13 cellular contexts compared by ENCODE assay signal in genomic region chr15:80588801-80589200, GRCh38.
DNase-seq lines count a peak whose midpoint lies in the region; ATAC-seq, FAIRE-seq and TF ChIP-seq lines count a peak whose summit lies in the region.
"Had no signal": no experiment of that assay in that cellular context is flagged by ENCODE, and none has a peak within 500 bp of the region (broad histone marks: within the 10 kb centered on the region; RNA-seq: fewer than 3 reads in every experiment).

No MANE protein-coding gene starts in this region.

- peak; percentile 26 for FAIRE-seq in astrocyte (lab: Jason Lieb, UNC)

- H2AFZ ChIP-seq in astrocyte (ENCODE audit: low read depth, low read length) = no peak overlapping the region
- H2AFZ ChIP-seq: parathyroid adenoma had no signal

- no peaks in the 10 kb centered on the region for H3K9me3 ChIP-seq in astrocyte (ENCODE audit: insufficient read depth, low read depth, low read length)

- H3K27ac ChIP-seq in astrocyte (ENCODE audit: low read depth, low read length) = peak overlapping the region; percentile 84
- H3K27ac ChIP-seq: parathyroid adenoma had no signal

- H4K20me1 ChIP-seq in astrocyte (ENCODE audit: insufficient read depth, low read length) = no peaks in the 10 kb centered on the region

- H3K4me3 ChIP-seq in AG09309 (ENCODE audit: control insufficient read depth, low read depth, low read length) (no peak overlapping the region), astrocyte (ENCODE audit: insufficient read depth, low read depth, low read length) (no peak overlapping the region)

- H3K36me3 ChIP-seq in astrocyte (ENCODE audit: insufficient read depth, low read length) = no peaks in the 10 kb centered on the region

- TF ChIP-seq CTCF in AG09309 (IDR thresholded peaks at IDR 0.05; ENCODE audit: control insufficient read depth, insufficient read depth, low read depth, low read length, missing control alignments) (no peak), astrocyte (IDR thresholded peaks at IDR 0.05; ENCODE audit: insufficient read depth, low read depth, low read length) (no peak)

- H3K4me1 Mint-ChIP-seq in astrocyte (ENCODE audit: low read depth, unreplicated experiment) = peaks cover 14% of the 10 kb centered on the region
- H3K4me1 Mint-ChIP-seq: activated naive CD8-positive, alpha-beta T cell treated with anti-CD3 and anti-CD28 coated beads for 36 hours; CD4-positive, alpha-beta memory T cell had no signal

- H3K27me3 ChIP-seq in astrocyte (ENCODE audit: insufficient read depth, low read length) = no peaks in the 10 kb centered on the region

- peak overlapping the region; percentile 58 for H3K9ac ChIP-seq in astrocyte (ENCODE audit: low read length)
- H3K9ac ChIP-seq: parathyroid adenoma had no signal

- peaks cover 2% of the 10 kb centered on the region for H3K36me3 Mint-ChIP-seq in astrocyte (ENCODE audit: low read depth, unreplicated experiment)
- H3K36me3 Mint-ChIP-seq: activated naive CD8-positive, alpha-beta T cell treated with anti-CD3 and anti-CD28 coated beads for 36 hours; CD4-positive, alpha-beta memory T cell had no signal

- H3K27ac Mint-ChIP-seq in astrocyte (ENCODE audit: unreplicated experiment) = no peak overlapping the region
- H3K27ac Mint-ChIP-seq: activated naive CD8-positive, alpha-beta T cell treated with anti-CD3 and anti-CD28 coated beads for 36 hours; CD4-positive, alpha-beta memory T cell had no signal

- peaks cover 7% of the 10 kb centered on the region for H3K9me3 Mint-ChIP-seq in astrocyte (ENCODE audit: unreplicated experiment)
- H3K9me3 Mint-ChIP-seq: activated naive CD8-positive, alpha-beta T cell treated with anti-CD3 and anti-CD28 coated beads for 36 hours; CD4-positive, alpha-beta memory T cell had no signal

- H3K79me2 ChIP-seq in astrocyte (ENCODE audit: insufficient read depth, low read length) = no peaks in the 10 kb centered on the region
- H3K79me2 ChIP-seq: parathyroid adenoma had no signal

- H3K4me1 ChIP-seq in astrocyte (ENCODE audit: insufficient read depth, low read length) = peaks cover 20% of the 10 kb centered on the region
- H3K4me1 ChIP-seq: parathyroid adenoma had no signal

- peak; percentile 91 for DNase-seq in AG09309 (ENCODE audit: low read depth)
- peak; percentile 80 for DNase-seq in LHCN-M2 (ENCODE audit: low read depth)
- DNase-seq in astrocyte (ENCODE audit: low read depth) = peak; percentile 93
- DNase-seq in kidney tubule cell (ENCODE audit: low spot score) = peak; percentile 70
- DNase-seq in GM19240 (ENCODE audit: insufficient read length, low spot score) = no peak
- DNase-seq in NCI-H2171 (lab: John Stamatoyannopoulos, UW) = no peak
- DNase-seq: activated naive CD8-positive, alpha-beta T cell treated with anti-CD3 and anti-CD28 coated beads for 36 hours; CD4-positive, alpha-beta memory T cell; kidney glomerular epithelial cell; NCI-H1092 treated with DMSO at 0.1 percent for 48 hours had no signal

- no peak overlapping the region for H3K4me3 Mint-ChIP-seq in astrocyte (ENCODE audit: unreplicated experiment)
- H3K4me3 Mint-ChIP-seq: activated naive CD8-positive, alpha-beta T cell treated with anti-CD3 and anti-CD28 coated beads for 36 hours; CD4-positive, alpha-beta memory T cell had no signal

- ATAC-seq in HG03565 (IDR thresholded peaks at IDR 0.05; ENCODE audit: unreplicated experiment) = no peak
- ATAC-seq in HG02884 (IDR thresholded peaks at IDR 0.05; ENCODE audit: unreplicated experiment) = no peak

- peak overlapping the region; percentile 76 for H3K4me2 ChIP-seq in astrocyte (ENCODE audit: low read length)

- peaks cover 7% of the 10 kb centered on the region for H3K27me3 Mint-ChIP-seq in astrocyte (ENCODE audit: low read depth, unreplicated experiment)
- H3K27me3 Mint-ChIP-seq: activated naive CD8-positive, alpha-beta T cell treated with anti-CD3 and anti-CD28 coated beads for 36 hours had no signal

Comparison
In these comparisons a context has a peak if more than half of its experiments do, and no peak if none do; other contexts are left out.
1. DNase-seq: peak in AG09309 (single experiment), LHCN-M2 (single experiment), astrocyte (single experiment) and kidney tubule cell (single experiment); none in GM19240 (single experiment) and NCI-H2171 (single experiment).